Comparison of ENCODE assay signal across 18 cellular contexts in genomic region chr6:16004934-16005673, GRCh38.
"Had no signal": no experiment of that assay in that cellular context is flagged by ENCODE, and none has a peak within 500 bp of the region (broad histone marks: within the 10 kb centered on the region; RNA-seq: fewer than 3 reads in every experiment).

No MANE protein-coding gene starts in this region.

- H3K36me3 Mint-ChIP-seq: activated naive CD4-positive, alpha-beta T cell treated with anti-CD3 and anti-CD28 coated beads, Interleukin-2, amount 50 U/mL, for 72 hours had no signal

- H3K4me3 Mint-ChIP-seq: dendritic cell treated with granulocyte-macrophage colony-stimulating factor and Interleukin-4, amounts not matched to agents 40 ng/mL and 50 ng/mL, for 4 days; nephron; T-helper 2 cell treated with Interferon-gamma antibody and Interleukin-4, amounts not matched to agents 5 μg/mL and 100 μg/mL, for 36 hours had no signal

- H3K27me3 ChIP-seq: esophagus squamous epithelium had no signal

- H3K36me3 ChIP-seq: esophagus squamous epithelium had no signal

- H3K9me3 ChIP-seq: esophagus squamous epithelium had no signal

- ATAC-seq: activated naive CD4-positive, alpha-beta T cell treated with anti-CD3 and anti-CD28 coated beads, Interleukin-2, amount 50 U/mL, for 72 hours; left colon had no signal

- H3K9me3 Mint-ChIP-seq: activated naive CD4-positive, alpha-beta T cell treated with anti-CD3 and anti-CD28 coated beads, Interleukin-2, amount 50 U/mL, for 72 hours; dendritic cell treated with granulocyte-macrophage colony-stimulating factor and Interleukin-4, amounts not matched to agents 40 ng/mL and 50 ng/mL, for 4 days had no signal

- DNase-seq: activated CD4-positive, CD25-positive, alpha-beta regulatory T cell treated with anti-CD3 and anti-CD28 coated beads, Interleukin-2, amount 50 U/mL, for 72 hours; activated gamma-delta T cell; effector CD8-positive, alpha-beta T cell; esophagus squamous epithelium; left colon; midbrain; posterior cingulate gyrus; retina; stimulated activated CD4-positive, alpha-beta T cell treated with anti-CD3 and anti-CD28 coated beads, Interleukin-12 subunit alpha, Interleukin-12 subunit beta, amount 100 ng/mL, for 4 hours; stimulated activated CD4-positive, alpha-beta T cell treated with anti-CD3 and anti-CD28 coated beads, Interleukin-1b, Interleukin-23, amount 100 ng/mL, for 48 hours; stimulated activated CD8-positive, alpha-beta memory T cell treated with anti-CD3 and anti-CD28 coated beads, Interleukin-4, amount 100 ng/mL, for 48 hours; stimulated activated naive CD4-positive, alpha-beta T cell had no signal

- H3K27ac ChIP-seq: esophagus squamous epithelium, VCaP had no signal

- H3K4me3 ChIP-seq: esophagus squamous epithelium, lung had no signal

- H3K27ac Mint-ChIP-seq: dendritic cell treated with granulocyte-macrophage colony-stimulating factor and Interleukin-4, amounts not matched to agents 40 ng/mL and 50 ng/mL, for 4 days; nephron; T-helper 2 cell treated with Interferon-gamma antibody and Interleukin-4, amounts not matched to agents 5 μg/mL and 100 μg/mL, for 36 hours had no signal
